ENCODE assay signal across 17 cellular contexts in genomic region chr6:31528821-31529328, GRCh38. TPM values are rescaled to one million over a fixed set of nuclear protein-coding genes. Genes with fewer than 3 reads are reported as not detected.
DNase-seq lines count a peak whose midpoint lies in the region; ATAC-seq and TF ChIP-seq lines count a peak whose summit lies in the region.
"Had no signal": no experiment of that assay in that cellular context is flagged by ENCODE, and none has a peak within 500 bp of the region (broad histone marks: within the 10 kb centered on the region; RNA-seq: fewer than 3 reads in every experiment).

Gene MCCD1, plus strand, starts transcription at chr6:31528962. Its CDS starts 53 bp downstream, at chr6:31529015.

- ATAC-seq in activated naive CD8-positive, alpha-beta T cell treated with anti-CD3 and anti-CD28 coated beads, Interleukin-2, amount 50 U/mL, for 24 hours: peak; percentile 8
- ATAC-seq in mucosa of descending colon (peak; percentile 32), GM18520 (IDR thresholded peaks at IDR 0.05; ENCODE audit: unreplicated experiment) (no peak)

- H3K9me3 ChIP-seq in HEK293 (ENCODE audit: control insufficient read depth, insufficient read depth, low read depth, low read length) (no peaks in the 10 kb centered on the region), mucosa of descending colon (no peaks in the 10 kb centered on the region)
- H3K9me3 ChIP-seq: breast epithelium, MG63 had no signal

- CTCF ChIA-PET in HEK293 (lab: Yijun Ruan, JAX): interaction anchor here (1.0 to 2.7 kb wide), 6 partner anchors 12 to 70 kb away, joined by 3 to 26 read pairs (median 4); partner anchors contain the start of gene DDX39B

- H3K4me3 ChIP-seq in HEK293 (ENCODE audit: low read depth, low read length): no peak within 1 kb of the TSS
- H3K4me3 ChIP-seq in mucosa of descending colon: no peak within 1 kb of the TSS
- H3K4me3 ChIP-seq: breast epithelium, MG63 had no signal

- no peak for DNase-seq in CD14-positive monocyte (ENCODE audit: low spot score)
- DNase-seq in activated naive CD8-positive, alpha-beta T cell treated with anti-CD3 and anti-CD28 coated beads, Interleukin-2, amount 50 U/mL, for 24 hours: no peak
- DNase-seq in mucosa of descending colon: no peak
- no peak for DNase-seq in hepatic stellate cell (ENCODE audit: low spot score)
- DNase-seq in NCI-H146 treated with DMSO at 0.1 percent for 48 hours (lab: John Stamatoyannopoulos, UW; ENCODE audit: unreplicated experiment): no peak
- DNase-seq in NCI-H526 treated with DMSO at 0.1 percent for 48 hours (lab: John Stamatoyannopoulos, UW): no peak
- DNase-seq: islet precursor cell; MG63; NCI-H774; stimulated activated CD4-positive, alpha-beta T cell treated with anti-CD3 and anti-CD28 coated beads, Interleukin-4, amount 100 ng/mL, for 1 hour; T1000 had no signal

- H3K27ac ChIP-seq in HEK293 (ENCODE audit: extremely low read depth, low read depth, low read length): no peak within 1 kb of the TSS
- H3K27ac ChIP-seq: C4-2B, parathyroid adenoma had no signal

- TF ChIP-seq CTCF in CD14-positive monocyte (IDR thresholded peaks at IDR 0.05) (no peak), HEK293 (tag by site-specific recombination; IDR thresholded peaks at IDR 0.05) (no peak), mucosa of descending colon (IDR thresholded peaks at IDR 0.05) (no peak)

- H3K36me3 ChIP-seq in HEK293 (ENCODE audit: control insufficient read depth in 2 of 2, insufficient read depth in 1 of 2, low read length in 2 of 2): peaks cover 35 to 49% of the 10 kb centered on the region in 2 experiments
- H3K36me3 ChIP-seq in mucosa of descending colon (ENCODE audit: low read depth): peaks cover 11% of the 10 kb centered on the region

- POLR2A ChIA-PET in HEK293 (lab: Yijun Ruan, JAX): interaction anchor here (0.5 to 6.3 kb wide), 14 partner anchors 9 to 657 kb away, joined by 3 to 112 read pairs (median 6); partner anchors contain the start of genes ABHD16A, C6orf47, DDX39B and HSPA1A

- no peaks in the 10 kb centered on the region for H3K9me3 Mint-ChIP-seq in CD14-positive monocyte
- no peaks in the 10 kb centered on the region for H3K9me3 Mint-ChIP-seq in activated naive CD8-positive, alpha-beta T cell treated with anti-CD3 and anti-CD28 coated beads, Interleukin-2, amount 50 U/mL, for 24 hours

- peaks cover 3% of the 10 kb centered on the region for H3K4me1 ChIP-seq in HEK293 (ENCODE audit: control insufficient read depth, insufficient read depth, low read length)
- H3K4me1 ChIP-seq in mucosa of descending colon (ENCODE audit: low read depth): no peaks in the 10 kb centered on the region
- H3K4me1 ChIP-seq: breast epithelium had no signal

- intact Hi-C loops in CD14-positive monocyte (cut with micrococcal nuclease): no loop called here
- intact Hi-C loops in mucosa of descending colon (cut with DNase I, micrococcal nuclease): no loop called here

- H3K4me1 Mint-ChIP-seq in CD14-positive monocyte: peaks cover 3% of the 10 kb centered on the region
- H3K4me1 Mint-ChIP-seq in activated naive CD8-positive, alpha-beta T cell treated with anti-CD3 and anti-CD28 coated beads, Interleukin-2, amount 50 U/mL, for 24 hours: peaks cover 9% of the 10 kb centered on the region

- peaks cover 43 to 48% of the 10 kb centered on the region in 2 donors for H3K36me3 Mint-ChIP-seq in CD14-positive monocyte
- H3K36me3 Mint-ChIP-seq in activated naive CD8-positive, alpha-beta T cell treated with anti-CD3 and anti-CD28 coated beads, Interleukin-2, amount 50 U/mL, for 24 hours (ENCODE audit: low read depth): peaks cover 40% of the 10 kb centered on the region

- no peak within 1 kb of the TSS for H3K4me3 Mint-ChIP-seq in CD14-positive monocyte
- H3K4me3 Mint-ChIP-seq in activated naive CD8-positive, alpha-beta T cell treated with anti-CD3 and anti-CD28 coated beads, Interleukin-2, amount 50 U/mL, for 24 hours: no peak within 1 kb of the TSS

- H3K27me3 Mint-ChIP-seq in CD14-positive monocyte (ENCODE audit: low read depth in 3 of 3): peaks cover 0 to 2% (median 1%) of the 10 kb centered on the region in 3 donors
- no peaks in the 10 kb centered on the region for H3K27me3 Mint-ChIP-seq in activated naive CD8-positive, alpha-beta T cell treated with anti-CD3 and anti-CD28 coated beads, Interleukin-2, amount 50 U/mL, for 24 hours

- H3K27ac Mint-ChIP-seq in CD14-positive monocyte: peak within 1 kb of the TSS; percentile 17 to 75 (median 65)
- peak within 1 kb of the TSS; percentile 46 for H3K27ac Mint-ChIP-seq in activated naive CD8-positive, alpha-beta T cell treated with anti-CD3 and anti-CD28 coated beads, Interleukin-2, amount 50 U/mL, for 24 hours

TF ChIP-seq in HEK293, 187 proteins besides CTCF, POLR2A, EP300 and RAD21 (continues in another document):
- peak; percentile 16; the same call in 1 of the 2 replicates for TF ChIP-seq ZNF600 (tag by site-specific recombination; IDR thresholded peaks at IDR 0.05)
- TF ChIP-seq ZNF416 (tag by site-specific recombination; IDR thresholded peaks at IDR 0.05): no peak
- no peak for TF ChIP-seq ZNF785 (tag by site-specific recombination; IDR thresholded peaks at IDR 0.05)
- TF ChIP-seq BCL6B (tag by site-specific recombination; IDR thresholded peaks at IDR 0.05): no peak
- TF ChIP-seq ATF2 (tag by site-specific recombination; IDR thresholded peaks at IDR 0.05; ENCODE audit: low read depth): no peak
- no peak for TF ChIP-seq ZBTB21 (tag by site-specific recombination; IDR thresholded peaks at IDR 0.05)
- TF ChIP-seq ZNF341 (tag by site-specific recombination; IDR thresholded peaks at IDR 0.05; ENCODE audit: low read depth): peak; percentile 8; the same call in 1 of the 2 replicates
- no peak for TF ChIP-seq ZNF324 (tag by site-specific recombination; IDR thresholded peaks at IDR 0.05)
- no peak for TF ChIP-seq ZBTB48 (tag by site-specific recombination; IDR thresholded peaks at IDR 0.05)
- TF ChIP-seq ZNF26 (tag by site-specific recombination; IDR thresholded peaks at IDR 0.05): no peak
- TF ChIP-seq PRDM6 (tag by site-specific recombination; IDR thresholded peaks at IDR 0.05): no peak
- 0 out of 2 replicates have a peak, but pooled peaks have one; percentile 9 for TF ChIP-seq ZBTB20 (tag by site-specific recombination; IDR thresholded peaks at IDR 0.05)
- no peak for TF ChIP-seq ZNF639 (tag by site-specific recombination; IDR thresholded peaks at IDR 0.05)
- 0 out of 2 replicates have a peak, but pooled peaks have one; percentile 46 for TF ChIP-seq SCRT2 (tag by site-specific recombination; IDR thresholded peaks at IDR 0.05)

RNA-seq across cellular contexts. Expression of gene MCCD1, which starts in this region (rescaled TPM):
- not detected for polyA plus RNA-seq in CD14-positive monocyte
- not detected for total RNA-seq in mucosa of descending colon
- total RNA-seq: breast epithelium, subcutaneous adipose tissue had no signal

Comparison
In these comparisons a context has a peak if more than half of its experiments do, and no peak if none do; other contexts are left out.
1. Peak in ATAC-seq in mucosa of descending colon; RNA of the gene not detected or under 1 TPM.